In the genomic region with DNA sequence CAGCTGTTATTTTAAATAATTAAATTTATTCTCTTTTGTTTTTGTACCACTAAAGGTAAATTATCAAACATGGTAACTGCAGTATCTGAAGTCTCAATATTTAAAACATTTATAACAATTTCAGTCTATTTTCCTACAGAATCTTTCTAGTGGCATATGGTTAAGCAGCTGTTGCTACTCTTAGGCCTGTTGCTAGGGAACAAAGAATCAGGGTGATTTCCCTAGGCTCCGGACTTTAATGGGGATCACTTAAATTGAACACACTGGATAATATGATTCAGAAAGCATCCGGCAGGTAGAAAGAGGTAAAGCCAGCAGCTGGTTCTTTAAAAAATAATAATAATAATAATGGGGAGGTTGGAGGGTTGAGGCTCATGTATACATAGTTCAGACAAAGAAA, we compare ENCODE assay signal across 1 cellular context.
A peak's percentile ranks its signal among the peaks of the same experiment; 100 is the strongest.
TF ChIP-seq lines count a peak whose summit lies in the region.

No MANE protein-coding gene starts in this region.

TF ChIP-seq in K562, 482 proteins besides CTCF, POLR2A, EP300 and RAD21:
- TF ChIP-seq SMAD2 (IDR thresholded peaks at IDR 0.05; ENCODE audit: low read depth, low read length): no peak
- peak; percentile 49; the same call in 1 of the 2 replicates for TF ChIP-seq RFX1 (IDR thresholded peaks at IDR 0.05)
- TF ChIP-seq SAFB2 (IDR thresholded peaks at IDR 0.05; ENCODE audit: borderline replicate concordance, low read depth, low read length, severe bottlenecking): no peak
TF ChIP-seq in K562: peak in this region for 1.
